ENCODE assay signal across 10 cellular contexts in genomic region chr4:110085131-110085530, GRCh38.
A peak's percentile ranks its signal among the peaks of the same experiment; 100 is the strongest.
DNase-seq lines count a peak whose midpoint lies in the region; ATAC-seq, FAIRE-seq and TF ChIP-seq lines count a peak whose summit lies in the region.
"Had no signal": no experiment of that assay in that cellular context is flagged by ENCODE, and none has a peak within 500 bp of the region (broad histone marks: within the 10 kb centered on the region; RNA-seq: fewer than 3 reads in every experiment).

No MANE protein-coding gene starts in this region.

- in situ Hi-C loops in ACHN (cut with HindIII; ENCODE audit: low pct_ligation_motif_present, low pct_unique_long_range_greater_than_20kb, low sequenced_read_pairs) = no loop called here

- no peaks in the 10 kb centered on the region for H3K36me3 ChIP-seq in BE2C
- H3K36me3 ChIP-seq in endodermal cell (ENCODE audit: control insufficient read depth, insufficient read depth, low read length) = no peaks in the 10 kb centered on the region

- peaks cover 10% of the 10 kb centered on the region for H3K4me1 Mint-ChIP-seq in endodermal cell

- H3K27me3 ChIP-seq in BE2C (no peaks in the 10 kb centered on the region), endodermal cell (ENCODE audit: control insufficient read depth, insufficient read depth, low read length, poor library complexity, severe bottlenecking) (no peaks in the 10 kb centered on the region)

- WGBS in endodermal cell (ENCODE audit: insufficient coverage in 1 of 2, insufficient read length in 1 of 2), 2 experiments = 83 to 91% methylated on average over 1 of the region's 1 CpG

- H3K27ac ChIP-seq in endodermal cell (ENCODE audit: low read depth, low read length) = no peak overlapping the region

- no peak overlapping the region for H3K9ac ChIP-seq in endodermal cell (ENCODE audit: extremely low read depth, low read length, poor library complexity, severe bottlenecking)

- TF ChIP-seq POLR2A in GM12891 (IDR thresholded peaks at IDR 0.05; ENCODE audit: low read depth, low read length) = no peak

- DNase-seq in BE2C = peak; percentile 70
- no peak for DNase-seq in GM12891 (ENCODE audit: insufficient read length, low spot score)
- peak; percentile 57 for DNase-seq in NCI-H2029 treated with DMSO at 0.1 percent for 48 hours (lab: John Stamatoyannopoulos, UW)
- peak; percentile 12 for DNase-seq in central memory CD4-positive, alpha-beta T cell
- no peak for DNase-seq in endodermal cell
- no peak for DNase-seq in ACHN
- DNase-seq: effector CD8-positive, alpha-beta T cell had no signal

- H3K4me3 ChIP-seq in BE2C (ENCODE audit: low read depth, low read length) (no peak overlapping the region), endodermal cell (ENCODE audit: low read length) (no peak overlapping the region)

- peaks cover 13% of the 10 kb centered on the region for H3K36me3 Mint-ChIP-seq in endodermal cell (ENCODE audit: low read depth)

- no peak overlapping the region for H3K27ac Mint-ChIP-seq in endodermal cell

- H3K4me1 ChIP-seq in BE2C (peaks cover 19% of the 10 kb centered on the region), endodermal cell (ENCODE audit: control insufficient read depth, insufficient read depth, low read length) (no peaks in the 10 kb centered on the region)

- no peak overlapping the region for H3K4me3 Mint-ChIP-seq in endodermal cell

- no peaks in the 10 kb centered on the region for H3K27me3 Mint-ChIP-seq in endodermal cell (ENCODE audit: insufficient read depth)

- ATAC-seq in HG02678 (IDR thresholded peaks at IDR 0.05; ENCODE audit: unreplicated experiment) = no peak
- ATAC-seq in GM21526 (IDR thresholded peaks at IDR 0.05; ENCODE audit: low FRiP score, unreplicated experiment) = no peak
- ATAC-seq: Panc1 had no signal

- peak; percentile 76 for FAIRE-seq in GM12891 (lab: Jason Lieb, UNC)

- no peak for TF ChIP-seq CTCF in BE2C (IDR thresholded peaks at IDR 0.05; ENCODE audit: low read depth, low read length)
- TF ChIP-seq CTCF in endodermal cell (conservative IDR thresholded peaks at IDR 0.05) = no peak

- H3K9me3 ChIP-seq in BE2C = no peaks in the 10 kb centered on the region
- H3K9me3 ChIP-seq in endodermal cell (ENCODE audit: control insufficient read depth, low read length) = peaks cover 7% of the 10 kb centered on the region

- H3K9me3 Mint-ChIP-seq in endodermal cell = peaks cover 18% of the 10 kb centered on the region

TF ChIP-seq in GM12891, 5 proteins besides CTCF, POLR2A, EP300 and RAD21:
- no peak for TF ChIP-seq PAX5 (IDR thresholded peaks at IDR 0.05; ENCODE audit: insufficient read depth, low read length, severe bottlenecking)
- no peak for TF ChIP-seq POU2F2 (IDR thresholded peaks at IDR 0.05; ENCODE audit: low read depth, low read length)
- no peak for TF ChIP-seq SPI1 (IDR thresholded peaks at IDR 0.05; ENCODE audit: low read depth, low read length)
- no peak for TF ChIP-seq POLR2AphosphoS5 (IDR thresholded peaks at IDR 0.05; ENCODE audit: low read depth, low read length)
- TF ChIP-seq TAF1 (IDR thresholded peaks at IDR 0.05; ENCODE audit: low read depth, low read length) = no peak

Comparison
In these comparisons a context has a peak if more than half of its experiments do, and no peak if none do; other contexts are left out.
1. DNase-seq: peak in BE2C (single experiment), NCI-H2029 treated with DMSO at 0.1 percent for 48 hours (single experiment) and central memory CD4-positive, alpha-beta T cell (single experiment); none in GM12891 (single experiment), endodermal cell (single experiment) and ACHN (single experiment).